1 cellular context compared by ENCODE assay signal in genomic region chr5:178627259-178627598, GRCh38.
TF ChIP-seq lines count a peak whose summit lies in the region.

No MANE protein-coding gene starts in this region.

TF ChIP-seq in liver, 16 proteins besides CTCF, POLR2A, EP300 and RAD21 (continued from another document):
- TF ChIP-seq NR2F2 (IDR thresholded peaks at IDR 0.05) = no peak
- TF ChIP-seq HNF4G (IDR thresholded peaks at IDR 0.05) = no peak
